In genomic region chr15:29990035-29990434, GRCh38 we compare ENCODE assay signal across 25 cellular contexts.
DNase-seq lines count a peak whose midpoint lies in the region; ATAC-seq and TF ChIP-seq lines count a peak whose summit lies in the region.
"Had no signal": no experiment of that assay in that cellular context is flagged by ENCODE, and none has a peak within 500 bp of the region (broad histone marks: within the 10 kb centered on the region; RNA-seq: fewer than 3 reads in every experiment).

No MANE protein-coding gene starts in this region.

- no peaks in the 10 kb centered on the region for H3K79me2 ChIP-seq in PC-3 (ENCODE audit: low read length)

- CTCF ChIA-PET in PC-3 (lab: Charles Lee), result interaction anchor here (0.7 kb wide), 1 partner anchor 240 kb away, joined by 3 read pairs; no protein-coding TSS in a partner anchor

- DNase-seq in DMS53 (lab: John Stamatoyannopoulos, UW) (peak; percentile 8), DMS53 treated with DMSO at 0.1 percent for 48 hours (lab: John Stamatoyannopoulos, UW; ENCODE audit: unreplicated experiment) (no peak), left ventricle myocardium superior (no peak), cardiac septum (ENCODE audit: low spot score) (no peak), WERI-Rb-1 (peak; percentile 9), PC-3 (no peak)
- DNase-seq: 8988T, Calu3, DMS79, EL, GDM1, GM23248, H9, IMR-90, KG1, MM.1S, NCI-H1417 treated with DMSO at 0.1 percent for 48 hours, NCI-H1694 treated with DMSO at 0.1 percent for 48 hours, NCI-H446, NCI-H526 treated with DMSO at 0.1 percent for 48 hours, RPMI8226, SHP77, T-cell had no signal

- POLR2A ChIA-PET in PC-3 (lab: Charles Lee; ENCODE audit: unreplicated experiment), result no interaction called here

- TF ChIP-seq CTCF in WERI-Rb-1 (IDR thresholded peaks at IDR 0.05; ENCODE audit: low read depth, low read length), result no peak
- no peak for TF ChIP-seq CTCF in PC-3 (conservative IDR thresholded peaks at IDR 0.05; ENCODE audit: low read depth, low read length)

- BruUV-seq in PC-3 (replicated peaks; lab: Mats Ljungman, UMichigan), result no TSS peak

- no peak overlapping the region for H2AFZ ChIP-seq in PC-3 (ENCODE audit: low read length)
- H2AFZ ChIP-seq: GM23248 had no signal

- H3K27ac ChIP-seq in WERI-Rb-1, result no peak overlapping the region
- no peak overlapping the region for H3K27ac ChIP-seq in PC-3 (ENCODE audit: low read length)
- H3K27ac ChIP-seq: GM23248 had no signal

- no peaks in the 10 kb centered on the region for H4K20me1 ChIP-seq in PC-3 (ENCODE audit: low read length)

- H3K9me3 ChIP-seq in WERI-Rb-1 (ENCODE audit: severe bottlenecking) (no peaks in the 10 kb centered on the region), PC-3 (ENCODE audit: low read length) (no peaks in the 10 kb centered on the region)

- H3K9ac ChIP-seq in PC-3 (ENCODE audit: low read length), result no peak overlapping the region
- H3K9ac ChIP-seq: GM23248 had no signal

- H3K36me3 ChIP-seq in WERI-Rb-1 (no peaks in the 10 kb centered on the region), PC-3 (ENCODE audit: low read depth, low read length) (no peaks in the 10 kb centered on the region)

- H3K4me3 ChIP-seq in WERI-Rb-1 (ENCODE audit: low read depth, low read length), result no peak overlapping the region
- no peak overlapping the region for H3K4me3 ChIP-seq in PC-3 (ENCODE audit: low read length)
- H3K4me3 ChIP-seq: GM12878, GM23248 had no signal

- H3K4me1 ChIP-seq in PC-3 (ENCODE audit: insufficient read depth, low read length), result no peaks in the 10 kb centered on the region

- intact Hi-C loops in left ventricle myocardium superior (cut with micrococcal nuclease) (no loop called here), cardiac septum (cut with DNase I) (no loop called here), PC-3 (cut with micrococcal nuclease) (no loop called here)

- H3K9me2 ChIP-seq in PC-3 (replicated peaks; ENCODE audit: low read length), result no peaks in the 10 kb centered on the region

- H3F3A ChIP-seq in PC-3 (ENCODE audit: low read length, unreplicated experiment), result no peaks in the 10 kb centered on the region

- no peaks in the 10 kb centered on the region for H3K27me3 ChIP-seq in WERI-Rb-1 (ENCODE audit: insufficient read depth, low read depth, severe bottlenecking)
- 0 out of 2 replicates have a peak, but pooled peaks cover 4% of the 10 kb centered on the region for H3K27me3 ChIP-seq in PC-3 (ENCODE audit: low read length)

- ATAC-seq in left ventricle myocardium superior, result peak; percentile 32
- ATAC-seq in HG02759 (IDR thresholded peaks at IDR 0.05; ENCODE audit: unreplicated experiment), result no peak
- no peak for ATAC-seq in PC-3
- ATAC-seq: GM12878, T-cell had no signal

- H3K4me2 ChIP-seq in PC-3 (ENCODE audit: low read length), result no peak overlapping the region

Comparison
In these comparisons a context has a peak if more than half of its experiments do, and no peak if none do; other contexts are left out.
1. DNase-seq: peak in DMS53 (single experiment) and WERI-Rb-1 (single experiment); none in DMS53 treated with DMSO at 0.1 percent for 48 hours (single experiment), left ventricle myocardium superior (single experiment), cardiac septum (single experiment) and PC-3 (single experiment).